In the genomic region with DNA sequence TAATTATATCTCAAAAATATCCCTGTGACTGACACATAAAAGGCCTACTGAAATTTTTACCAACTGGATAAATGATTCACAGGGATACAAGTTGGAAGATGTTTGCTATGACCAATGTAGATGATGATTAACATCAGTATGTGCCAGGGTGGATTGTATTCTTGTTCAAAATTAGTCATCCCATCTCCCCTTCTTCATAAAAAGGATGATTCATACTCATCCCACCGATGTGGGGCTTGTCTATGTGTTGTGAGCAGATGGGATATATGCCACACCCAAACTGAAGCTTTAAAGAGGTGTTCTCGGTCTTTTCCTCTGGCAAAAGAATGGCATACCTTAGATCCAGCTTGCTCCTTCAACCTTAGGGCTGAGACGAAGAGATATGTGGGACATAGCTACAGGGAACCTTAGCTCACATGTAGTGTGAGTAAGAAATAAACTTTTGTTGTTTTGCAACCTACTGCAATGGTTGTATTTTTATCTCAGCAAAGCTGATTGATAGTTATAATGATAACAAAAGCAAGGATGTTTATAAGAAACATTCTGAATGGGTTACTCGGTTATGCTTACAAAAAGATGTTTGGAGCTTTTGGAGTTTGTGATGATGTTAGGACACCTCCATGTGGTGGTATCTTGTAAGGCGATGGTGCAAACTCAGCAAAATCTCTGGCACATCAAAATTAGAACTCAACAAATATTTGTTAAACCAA, we compare ENCODE assay signal across 8 cellular contexts. TPM values are rescaled to one million over a fixed set of nuclear protein-coding genes. Genes with fewer than 3 reads are reported as not detected.
A peak's percentile ranks its signal among the peaks of the same experiment; 100 is the strongest.
DNase-seq lines count a peak whose midpoint lies in the region; ATAC-seq and TF ChIP-seq lines count a peak whose summit lies in the region.

No MANE protein-coding gene starts in this region.

- H3K9me3 ChIP-seq in parathyroid adenoma (ENCODE audit: control insufficient read depth, low read length), result no peaks in the 10 kb centered on the region

- TF ChIP-seq CTCF in GM10266 (IDR thresholded peaks at IDR 0.05; ENCODE audit: control insufficient read depth, insufficient read depth, low read depth, missing control alignments), result peak; percentile 55
- TF ChIP-seq CTCF in choroid plexus epithelial cell (conservative IDR thresholded peaks at IDR 0.05; ENCODE audit: low read depth, low read length), result peak; percentile 75
- TF ChIP-seq CTCF in parathyroid adenoma (IDR thresholded peaks at IDR 0.05), result peak; percentile 28

- peak; percentile 22 for DNase-seq in GM10266 (ENCODE audit: extremely low spot score)
- DNase-seq in M059J (ENCODE audit: low read depth), result peak; percentile 84
- peak; percentile 73 for DNase-seq in choroid plexus epithelial cell (ENCODE audit: low read depth)
- no peak for DNase-seq in MV-4-11 (lab: John Stamatoyannopoulos, UW)
- DNase-seq in hypothalamus (lab: John Stamatoyannopoulos, UW), result no peak
- DNase-seq in activated CD4-positive, alpha-beta T cell treated with anti-CD3 and anti-CD28 coated beads, Interleukin-2, amount 50 U/mL, for 1 hour, result no peak

- H3K79me2 ChIP-seq in parathyroid adenoma, result no peaks in the 10 kb centered on the region

- H3K27ac ChIP-seq in parathyroid adenoma, result no peak overlapping the region

- peak overlapping the region; percentile 13 for H2AFZ ChIP-seq in parathyroid adenoma

- no peaks in the 10 kb centered on the region for H3K4me1 ChIP-seq in parathyroid adenoma

- H3K9ac ChIP-seq in parathyroid adenoma, result no peak overlapping the region

- no peak overlapping the region for H3K4me2 ChIP-seq in parathyroid adenoma (ENCODE audit: low read length)

- H3K27me3 ChIP-seq in parathyroid adenoma (ENCODE audit: control insufficient read depth, insufficient read depth, low read length), result no peaks in the 10 kb centered on the region

- peak; percentile 73 for ATAC-seq in GM21529 (IDR thresholded peaks at IDR 0.05; ENCODE audit: unreplicated experiment)

- H3K4me3 ChIP-seq in choroid plexus epithelial cell (ENCODE audit: low read depth, low read length) (no peak overlapping the region), parathyroid adenoma (ENCODE audit: low read depth, low read length) (no peak overlapping the region)

- H3K36me3 ChIP-seq in parathyroid adenoma (ENCODE audit: control insufficient read depth, insufficient read depth, low read length), result no peaks in the 10 kb centered on the region

RNA-seq across cellular contexts. Expression of a gene that starts 29.4 kb away (rescaled TPM):
- 0.22 and 0.37 TPM in 2 replicates for total RNA-seq in M059J (2014; rRNA removed; shearing (Covaris generic))

RNA-seq across cellular contexts. Expression of a gene that starts 29.6 kb away (rescaled TPM):
- 10.4 and 15.7 TPM in 2 replicates for total RNA-seq in M059J (2014; rRNA removed; shearing (Covaris generic))

Comparison
In these comparisons a context has a peak if more than half of its experiments do, and no peak if none do; other contexts are left out.
1. DNase-seq: peak in GM10266 (single experiment), M059J (single experiment) and choroid plexus epithelial cell (single experiment); none in MV-4-11 (single experiment), hypothalamus (0 of 51) and activated CD4-positive, alpha-beta T cell treated with anti-CD3 and anti-CD28 coated beads, Interleukin-2, amount 50 U/mL, for 1 hour (single experiment).
2. Peak in every context shown above with its lines, with median percentiles within 50 percentile points of each other: CTCF ChIP-seq.